Comparison of ENCODE assay signal across 17 cellular contexts in genomic region chr6:135063926-135064325, GRCh38. TPM values are rescaled to one million over a fixed set of nuclear protein-coding genes. Genes with fewer than 3 reads are reported as not detected.
DNase-seq lines count a peak whose midpoint lies in the region; ATAC-seq, FAIRE-seq and TF ChIP-seq lines count a peak whose summit lies in the region.
"Had no signal": no experiment of that assay in that cellular context is flagged by ENCODE, and none has a peak within 500 bp of the region (broad histone marks: within the 10 kb centered on the region; RNA-seq: fewer than 3 reads in every experiment).

No MANE protein-coding gene starts in this region.

- ATAC-seq in GM23338 (no peak), K562 (no peak), GM18520 (IDR thresholded peaks at IDR 0.05; ENCODE audit: unreplicated experiment) (no peak), WTC11 (no peak; the same call in 1 of the 2 replicates)
- ATAC-seq: CD8-positive, alpha-beta T cell; GM12878 had no signal

- no peaks in the 10 kb centered on the region for H4K20me1 ChIP-seq in GM23338 (replicated peaks; ENCODE audit: insufficient read depth)
- no peaks in the 10 kb centered on the region for H4K20me1 ChIP-seq in K562 (replicated peaks; ENCODE audit: control insufficient read depth, insufficient read depth, low read length)

- intact Hi-C loops in K562 (cut with micrococcal nuclease): loop anchor here (5.0 kb wide), 3 partner anchors 78 to 373 kb away; no protein-coding TSS in a partner anchor

- FAIRE-seq in K562 (lab: Jason Lieb, UNC): peak; percentile 23
- FAIRE-seq: GM12878, GM18507 had no signal

- H4K5ac ChIP-seq in mesendoderm (ENCODE audit: low read length): no peak overlapping the region

- no peak for TF ChIP-seq RAD21 in K562 (CRISPR knock-in tag; conservative IDR thresholded peaks at IDR 0.05 in 1 of 2, IDR thresholded peaks at IDR 0.05 in 1 of 2)

- no peak overlapping the region for H3K23ac ChIP-seq in mesendoderm (ENCODE audit: low read length)

- no peak overlapping the region for H2AK5ac ChIP-seq in mesendoderm (ENCODE audit: low read length)

- H3F3A ChIP-seq in GM23338 (replicated peaks; ENCODE audit: low read depth): no peaks in the 10 kb centered on the region

- no peaks in the 10 kb centered on the region for H3K9me2 ChIP-seq in GM23338 (ENCODE audit: insufficient read depth)

- TF ChIP-seq CTCF in GM23338 (conservative IDR thresholded peaks at IDR 0.05; ENCODE audit: low read depth in 2 of 2): no peak
- no peak for TF ChIP-seq CTCF in K562 (IDR thresholded peaks at IDR 0.05 in 2 of 3, conservative IDR thresholded peaks at IDR 0.05 in 1 of 3; ENCODE audit: insufficient read depth in 2 of 3, low read depth in 1 of 3, low read length in 3 of 3)
- no peak for TF ChIP-seq CTCF in WTC11 (IDR thresholded peaks at IDR 0.05)
- no peak for TF ChIP-seq CTCF in suprapubic skin (IDR thresholded peaks at IDR 0.05)

- POLR2A ChIA-PET in K562 (lab: Yijun Ruan, JAX): interaction anchor here (0.7 to 1.7 kb wide), 3 partner anchors 9 to 18 kb away, joined by 3 to 6 read pairs (median 4); partner anchors contain the start of gene HBS1L
- POLR2A ChIA-PET in WTC11 (lab: Charles Lee): no interaction called here

- H3K27me3 Mint-ChIP-seq in GM23338 (ENCODE audit: insufficient read depth, low read depth, poor library complexity): peaks cover 3% of the 10 kb centered on the region
- no peaks in the 10 kb centered on the region for H3K27me3 Mint-ChIP-seq in WTC11 (ENCODE audit: low read depth)

- TF ChIP-seq EP300 in K562 (IDR thresholded peaks at IDR 0.05; ENCODE audit: low read length) (no peak), suprapubic skin (IDR thresholded peaks at IDR 0.05) (no peak)

- no peak overlapping the region for H3K4me2 ChIP-seq in GM23338
- no peak overlapping the region for H3K4me2 ChIP-seq in K562 (ENCODE audit: insufficient read depth, low read length)
- H3K4me2 ChIP-seq in mesendoderm (ENCODE audit: low read length): no peak overlapping the region

- no peak overlapping the region for H2BK15ac ChIP-seq in mesendoderm (replicated peaks; ENCODE audit: low read depth)

- H3K36me3 ChIP-seq in GM23338 (ENCODE audit: insufficient read depth) (no peaks in the 10 kb centered on the region), K562 (ENCODE audit: control insufficient read depth, insufficient read depth, low read length) (0 out of 3 replicates have a peak, but pooled peaks cover 3% of the 10 kb centered on the region), mesendoderm (ENCODE audit: control insufficient read depth, insufficient read depth, low read length) (no peaks in the 10 kb centered on the region), suprapubic skin (no peaks in the 10 kb centered on the region)

- H3K9ac ChIP-seq in K562 (ENCODE audit: insufficient read depth in 1 of 2, low read depth in 2 of 2, low read length in 2 of 2) (no peak overlapping the region), mesendoderm (ENCODE audit: low read length) (no peak overlapping the region)

- H2AFZ ChIP-seq in GM23338 (peak overlapping the region; percentile 38; the same call in 1 of the 2 replicates), K562 (ENCODE audit: low read depth, low read length) (no peak overlapping the region)

- no peaks in the 10 kb centered on the region for H3K9me1 ChIP-seq in K562 (ENCODE audit: control insufficient read depth, insufficient read depth, low read length)

- H3K56ac ChIP-seq in mesendoderm (ENCODE audit: low read length): no peak overlapping the region

- no peak overlapping the region for H3K4me3 ChIP-seq in GM23338
- H3K4me3 ChIP-seq in K562: no peak overlapping the region
- H3K4me3 ChIP-seq in mesendoderm (ENCODE audit: low read length): no peak overlapping the region
- H3K4me3 ChIP-seq in suprapubic skin: no peak overlapping the region
- H3K4me3 ChIP-seq: GM12878 had no signal

- H3K4me1 Mint-ChIP-seq in GM23338 (peaks cover 10% of the 10 kb centered on the region), WTC11 (peaks cover 12% of the 10 kb centered on the region)

- in situ Hi-C loops in K562 (cut with MboI): no loop called here

- no TSS peak for BruUV-seq in K562 (replicated peaks; lab: Mats Ljungman, UMichigan)

- H3K9me3 Mint-ChIP-seq in GM23338 (no peaks in the 10 kb centered on the region), WTC11 (no peaks in the 10 kb centered on the region)
- H3K9me3 Mint-ChIP-seq: CD4-positive, CD25-positive, alpha-beta regulatory T cell; CD8-positive, alpha-beta T cell had no signal

- H3K27ac Mint-ChIP-seq in GM23338: no peak overlapping the region
- no peak overlapping the region for H3K27ac Mint-ChIP-seq in WTC11

- H3K27me3 ChIP-seq in GM23338 (ENCODE audit: insufficient read depth): no peaks in the 10 kb centered on the region
- H3K27me3 ChIP-seq in K562 (ENCODE audit: control insufficient read depth in 2 of 2, insufficient read depth in 2 of 2, low read length in 2 of 2): no peaks in the 10 kb centered on the region
- no peaks in the 10 kb centered on the region for H3K27me3 ChIP-seq in mesendoderm (ENCODE audit: insufficient read depth, low read length, poor library complexity)
- no peaks in the 10 kb centered on the region for H3K27me3 ChIP-seq in suprapubic skin

- H3K27ac ChIP-seq in GM23338 (ENCODE audit: low read depth) (no peak overlapping the region), K562 (ENCODE audit: extremely low read depth, low read depth, low read length) (no peak overlapping the region), mesendoderm (ENCODE audit: low read depth, low read length) (no peak overlapping the region), suprapubic skin (no peak overlapping the region)
- H3K27ac ChIP-seq: C4-2B had no signal

- CTCF ChIA-PET in K562 (lab: Yijun Ruan, JAX; ENCODE audit: low intra/inter-chr PET ratio): no interaction called here
- CTCF ChIA-PET in WTC11 (lab: Charles Lee): interaction anchor here (1.7 kb wide), 1 partner anchor 12 kb away, joined by 5 read pairs; no protein-coding TSS in a partner anchor

- H3K4me1 ChIP-seq in GM23338 (ENCODE audit: insufficient read depth) (no peaks in the 10 kb centered on the region), K562 (replicated peaks in 1 of 2; ENCODE audit: control insufficient read depth in 2 of 2, insufficient read depth in 2 of 2, low read length in 2 of 2) (peaks cover 0 to 3% of the 10 kb centered on the region in 2 experiments; a peak in 1 of 5 replicates), mesendoderm (ENCODE audit: control insufficient read depth, low read depth, low read length) (peaks cover 8% of the 10 kb centered on the region), suprapubic skin (no peaks in the 10 kb centered on the region)
- H3K4me1 ChIP-seq: Caco-2 had no signal

- H3K79me1 ChIP-seq in mesendoderm (ENCODE audit: low read length): no peaks in the 10 kb centered on the region

- no peak overlapping the region for H4K8ac ChIP-seq in mesendoderm (ENCODE audit: low read depth, low read length)

- WGBS in K562 (ENCODE audit: insufficient coverage, low coverage, missing lambda C conversion rate): 83% methylated on average over 3 of the region's 3 CpGs
- no CpG with 5 or more reads among the region's 3 CpGs for WGBS in mesendoderm (ENCODE audit: extremely low coverage, insufficient coverage, low lambda C conversion rate)
- 63% methylated on average over 3 of the region's 3 CpGs for WGBS in suprapubic skin

- no peak overlapping the region for H3K4ac ChIP-seq in mesendoderm (ENCODE audit: low read depth, low read length)

- H2BK5ac ChIP-seq in mesendoderm (ENCODE audit: low read length): no peak overlapping the region

- TF ChIP-seq POLR2A in K562 (conservative IDR thresholded peaks at IDR 0.05): no peak
- TF ChIP-seq POLR2A in suprapubic skin (IDR thresholded peaks at IDR 0.05): no peak

- no peak overlapping the region for H3K4me3 Mint-ChIP-seq in GM23338
- no peak overlapping the region for H3K4me3 Mint-ChIP-seq in WTC11
- H3K4me3 Mint-ChIP-seq: CD4-positive, CD25-positive, alpha-beta regulatory T cell; CD8-positive, alpha-beta T cell had no signal

- DNase-seq in GM23338 (ENCODE audit: low spot score) (no peak), K562 (ENCODE audit: extremely low read depth in 1 of 4, low spot score in 3 of 4) (no peak), mesendoderm (peak; percentile 72), WTC11 (ENCODE audit: low spot score) (no peak), suprapubic skin (ENCODE audit: low spot score in 2 of 2) (no peak)
- DNase-seq: Caco-2; CD4-positive, CD25-positive, alpha-beta regulatory T cell; CD8-positive, alpha-beta T cell; DMS 273 treated with DMSO at 0.1 percent for 48 hours; DMS79; EL; GDM1; HCEC 1CT had no signal

- no peaks in the 10 kb centered on the region for H3K36me3 Mint-ChIP-seq in GM23338 (ENCODE audit: low read depth)
- no peaks in the 10 kb centered on the region for H3K36me3 Mint-ChIP-seq in WTC11
- H3K36me3 Mint-ChIP-seq: CD8-positive, alpha-beta T cell had no signal

- H3K9me3 ChIP-seq in K562 (replicated peaks; ENCODE audit: control insufficient read depth, insufficient read depth, low read depth, low read length) (peaks cover 3% of the 10 kb centered on the region; the same call in 1 of the 2 replicates), suprapubic skin (no peaks in the 10 kb centered on the region)
- H3K9me3 ChIP-seq: Caco-2 had no signal

- H3K79me2 ChIP-seq in GM23338 (replicated peaks; ENCODE audit: insufficient read depth): no peaks in the 10 kb centered on the region
- H3K79me2 ChIP-seq in K562 (ENCODE audit: control insufficient read depth, insufficient read depth, low read length): no peaks in the 10 kb centered on the region
- no peaks in the 10 kb centered on the region for H3K79me2 ChIP-seq in mesendoderm (ENCODE audit: control insufficient read depth, insufficient read depth, low read length)

- H3K18ac ChIP-seq in mesendoderm (ENCODE audit: low read length): peak overlapping the region; percentile 22

- H2BK120ac ChIP-seq in mesendoderm (ENCODE audit: low read depth, low read length): peak overlapping the region; percentile 73

RNA-seq across cellular contexts. Expression of gene HBS1L, which starts 9.3 kb away (rescaled TPM):
- 87.5 and 94.1 TPM in 2 replicates for total RNA-seq in GM23338 (2014; rRNA removed; shearing (Covaris generic))
- 53.5 and 59.9 TPM in 2 replicates for polyA plus RNA-seq in GM23338 (2016; fragmentation: Nextera tagmentation; extraction: Ambion mirVana)
- 82.7 and 242 TPM in 2 replicates for total RNA-seq in K562 (2011; cell fraction: chromatin; rRNA removed; ENCODE audit: low replicate concordance)
- total RNA-seq in K562 (2011; cell fraction: nucleolus; rRNA removed): 27.5 and 35.5 TPM in 2 replicates
- total RNA-seq in K562 (2011; cell fraction: nucleoplasm; rRNA removed): 68.2 and 121 TPM in 2 replicates
- total RNA-seq in K562 (2014; rRNA removed): 133 and 145 TPM in 2 replicates
- 184 and 207 TPM in 2 replicates for total RNA-seq in K562 (2014; rRNA removed; fragmentation: Illumina TruSeq; extraction: Trizol)
- 161 and 170 TPM in 2 replicates for total RNA-seq in K562 (2015; rRNA removed; fragmentation: Illumina TruSeq; extraction: Trizol)
- total RNA-seq in K562 (2021): 128 and 140 TPM in 2 replicates
- 131 and 175 TPM in 2 replicates for polyA plus RNA-seq in K562 (2011; rRNA removed)
- 34.0 and 60.3 TPM in 2 replicates for polyA plus RNA-seq in K562 (2011; cell fraction: cytosol; rRNA removed)
- 57.7 and 92.5 TPM in 2 replicates for polyA plus RNA-seq in K562 (2011; cell fraction: nucleus; rRNA removed)
- 75.8 and 104 TPM in 2 replicates for polyA plus RNA-seq in K562 (2012)
- polyA plus RNA-seq in K562 (2014; fragmentation: Illumina TruSeq; extraction: Trizol): 117 and 121 TPM in 2 replicates
- 100 to 1,000 TPM; 101 to 199 TPM for polyA plus RNA-seq in K562 (2014; fragmentation: Nextera tagmentation; extraction: Ambion mirVana)
- polyA plus RNA-seq in K562 (2014; rRNA removed): 115 and 120 TPM in 2 replicates
- 345 and 377 TPM in 2 replicates for polyA minus RNA-seq in K562 (2011; rRNA and poly(A)+ RNA removed)
- 82.5 and 96.0 TPM in 2 replicates for polyA minus RNA-seq in K562 (2011; cell fraction: cytosol; rRNA and poly(A)+ RNA removed)
- polyA minus RNA-seq in K562 (2011; cell fraction: nucleus; rRNA and poly(A)+ RNA removed): 84.1 and 152 TPM in 2 replicates
- 63.5 TPM for polyA plus RNA-seq in mesendoderm (2013, experiment 1 of 2)
- 59.1 TPM for polyA plus RNA-seq in mesendoderm (2013, experiment 2 of 2)
- 86.0 to 95.4 TPM (median 91.0 TPM) in 3 replicates for total RNA-seq in WTC11 (2021)
- 10 to 100 TPM; 33.9 to 43.0 (median 36.1) TPM for total RNA-seq in suprapubic skin
